9 cellular contexts compared by ENCODE assay signal in genomic region chr6:127464881-127465459, GRCh38. TPM values are rescaled to one million over a fixed set of nuclear protein-coding genes. Genes with fewer than 3 reads are reported as not detected.
DNase-seq lines count a peak whose midpoint lies in the region; ATAC-seq and TF ChIP-seq lines count a peak whose summit lies in the region.
"Had no signal": no experiment of that assay in that cellular context is flagged by ENCODE, and none has a peak within 500 bp of the region (broad histone marks: within the 10 kb centered on the region; RNA-seq: fewer than 3 reads in every experiment).

No MANE protein-coding gene starts in this region.

- H3K4me1 Mint-ChIP-seq in CD14-positive monocyte, result no peaks in the 10 kb centered on the region
- no peaks in the 10 kb centered on the region for H3K4me1 Mint-ChIP-seq in naive thymus-derived CD8-positive, alpha-beta T cell
- no peaks in the 10 kb centered on the region for H3K4me1 Mint-ChIP-seq in stimulated activated memory B cell treated with anti-CD40 and anti-IgM and Interleukin-4, amounts not matched to agents 10 μg/mL and 1 μg/mL and 100 μg/mL, for 72 hours

- peaks cover 0 to 2% (median 0%) of the 10 kb centered on the region in 3 donors for H3K27me3 Mint-ChIP-seq in CD14-positive monocyte (ENCODE audit: low read depth in 3 of 3)
- H3K27me3 Mint-ChIP-seq in naive thymus-derived CD8-positive, alpha-beta T cell, result no peaks in the 10 kb centered on the region
- no peaks in the 10 kb centered on the region for H3K27me3 Mint-ChIP-seq in stimulated activated memory B cell treated with anti-CD40 and anti-IgM and Interleukin-4, amounts not matched to agents 10 μg/mL and 1 μg/mL and 100 μg/mL, for 72 hours

- no peaks in the 10 kb centered on the region for H3K36me3 Mint-ChIP-seq in CD14-positive monocyte
- no peaks in the 10 kb centered on the region for H3K36me3 Mint-ChIP-seq in naive thymus-derived CD8-positive, alpha-beta T cell
- H3K36me3 Mint-ChIP-seq in stimulated activated memory B cell treated with anti-CD40 and anti-IgM and Interleukin-4, amounts not matched to agents 10 μg/mL and 1 μg/mL and 100 μg/mL, for 72 hours, result no peaks in the 10 kb centered on the region

- no peak overlapping the region for H3K4me3 Mint-ChIP-seq in CD14-positive monocyte
- no peak overlapping the region for H3K4me3 Mint-ChIP-seq in naive thymus-derived CD8-positive, alpha-beta T cell
- H3K4me3 Mint-ChIP-seq in stimulated activated memory B cell treated with anti-CD40 and anti-IgM and Interleukin-4, amounts not matched to agents 10 μg/mL and 1 μg/mL and 100 μg/mL, for 72 hours, result no peak overlapping the region
- H3K4me3 Mint-ChIP-seq: T-helper 1 cell treated with Interleukin-12 subunit alpha and Interleukin-12 subunit beta and Interleukin-4 antibody, amounts not matched to agents 30 μg/mL and 1 μg/mL, for 36 hours had no signal

- peak; percentile 86 for TF ChIP-seq CTCF in CD14-positive monocyte (IDR thresholded peaks at IDR 0.05)
- TF ChIP-seq CTCF in epithelial cell of proximal tubule (conservative IDR thresholded peaks at IDR 0.05; ENCODE audit: low read depth, low read length), result peak; percentile 99

- ATAC-seq in GM19035 (IDR thresholded peaks at IDR 0.05; ENCODE audit: unreplicated experiment), result peak; percentile 90
- ATAC-seq in HG03175 (IDR thresholded peaks at IDR 0.05; ENCODE audit: unreplicated experiment), result peak; percentile 89
- peak; percentile 38 to 60 for ATAC-seq in naive thymus-derived CD8-positive, alpha-beta T cell
- ATAC-seq in stimulated activated memory B cell treated with anti-CD40 and anti-IgM and Interleukin-4, amounts not matched to agents 10 μg/mL and 1 μg/mL and 100 μg/mL, for 72 hours, result peak; percentile 73

- DNase-seq in CD14-positive monocyte (ENCODE audit: low spot score) (peak; percentile 53), NCI-H82 treated with DMSO at 0.1 percent for 48 hours (lab: John Stamatoyannopoulos, UW; ENCODE audit: unreplicated experiment) (peak; percentile 38), epithelial cell of proximal tubule (ENCODE audit: low read depth) (no peak)
- DNase-seq in activated CD8-positive, alpha-beta memory T cell treated with anti-CD3 and anti-CD28 coated beads for 24 hours, result peak; percentile 81
- peak; percentile 5 to 74 (median 34) for DNase-seq in naive thymus-derived CD8-positive, alpha-beta T cell

- H3K9me3 Mint-ChIP-seq in CD14-positive monocyte, result no peaks in the 10 kb centered on the region
- no peaks in the 10 kb centered on the region for H3K9me3 Mint-ChIP-seq in naive thymus-derived CD8-positive, alpha-beta T cell
- no peaks in the 10 kb centered on the region for H3K9me3 Mint-ChIP-seq in stimulated activated memory B cell treated with anti-CD40 and anti-IgM and Interleukin-4, amounts not matched to agents 10 μg/mL and 1 μg/mL and 100 μg/mL, for 72 hours
- H3K9me3 Mint-ChIP-seq: T-helper 1 cell treated with Interleukin-12 subunit alpha and Interleukin-12 subunit beta and Interleukin-4 antibody, amounts not matched to agents 30 μg/mL and 1 μg/mL, for 36 hours had no signal

- POLR2A ChIA-PET in naive thymus-derived CD8-positive, alpha-beta T cell (lab: Charles Lee), result no interaction called here

- intact Hi-C loops in CD14-positive monocyte (cut with micrococcal nuclease), result loop anchor here (10.0 kb wide), 2 partner anchors 70 to 80 kb away; no protein-coding TSS in a partner anchor

- H3K27ac Mint-ChIP-seq in CD14-positive monocyte, result no peak overlapping the region
- H3K27ac Mint-ChIP-seq in naive thymus-derived CD8-positive, alpha-beta T cell, result no peak overlapping the region
- no peak overlapping the region for H3K27ac Mint-ChIP-seq in stimulated activated memory B cell treated with anti-CD40 and anti-IgM and Interleukin-4, amounts not matched to agents 10 μg/mL and 1 μg/mL and 100 μg/mL, for 72 hours
- H3K27ac Mint-ChIP-seq: T-helper 1 cell treated with Interleukin-12 subunit alpha and Interleukin-12 subunit beta and Interleukin-4 antibody, amounts not matched to agents 30 μg/mL and 1 μg/mL, for 36 hours had no signal

- H3K4me3 ChIP-seq in epithelial cell of proximal tubule (ENCODE audit: low read depth, low read length), result no peak overlapping the region

RNA-seq across cellular contexts. Expression of gene KIAA0408, which starts 5.8 kb away (rescaled TPM):
- polyA plus RNA-seq in CD14-positive monocyte, result not detected
- 2.0 and 3.1 TPM in 2 replicates for total RNA-seq in epithelial cell of proximal tubule
- total RNA-seq in naive thymus-derived CD8-positive, alpha-beta T cell, result under 1 TPM; 0.63 to 0.75 TPM
- polyA plus RNA-seq in naive thymus-derived CD8-positive, alpha-beta T cell, result under 1 TPM in 1 of 3 donors, not detected in 2; 0.24 TPM
